Comparison of ENCODE assay signal across 1 cellular context in the genomic region with DNA sequence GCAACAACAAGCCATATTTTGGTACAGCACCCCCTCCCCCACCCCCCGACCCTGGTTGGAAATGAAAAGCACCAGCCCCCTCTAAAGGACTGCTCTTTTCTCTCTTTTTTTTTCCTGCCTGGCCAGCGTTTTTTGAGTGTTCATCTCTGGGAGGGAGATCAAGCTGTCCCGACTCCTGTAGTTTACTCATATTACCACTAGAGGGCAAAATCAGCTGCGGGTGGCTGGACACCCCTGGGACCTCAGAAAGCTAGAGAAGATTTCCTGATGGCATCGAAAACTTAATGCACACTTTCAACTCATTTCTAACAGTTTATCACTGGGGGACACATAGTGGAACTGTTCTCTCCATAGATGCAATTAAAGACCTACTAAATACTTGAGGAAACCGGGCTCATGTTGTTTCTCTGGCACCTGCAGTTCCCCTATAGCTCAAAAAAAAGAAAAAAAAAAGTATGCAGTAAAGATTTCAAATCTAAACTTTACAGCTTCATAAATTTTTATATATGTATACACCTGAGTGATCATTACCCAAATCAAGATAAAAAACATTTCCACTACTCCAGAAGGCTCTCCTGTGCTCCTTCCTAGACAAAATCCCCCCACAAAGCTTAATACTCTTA.
TF ChIP-seq lines count a peak whose summit lies in the region.

No MANE protein-coding gene starts in this region.

TF ChIP-seq in IMR-90, 13 proteins besides CTCF, POLR2A, EP300 and RAD21:
- TF ChIP-seq SMC3 (IDR thresholded peaks at IDR 0.05; ENCODE audit: low read depth, low read length) (peak; percentile 80), MAFK (IDR thresholded peaks at IDR 0.05; ENCODE audit: low read depth, low read length) (peak; percentile 36; the same call in 1 of the 2 replicates), CEBPB (IDR thresholded peaks at IDR 0.05; ENCODE audit: low read depth, low read length) (no peak)
TF ChIP-seq in IMR-90: peak in this region for 2.
